15 cellular contexts compared by ENCODE assay signal in genomic region chr14:96811985-96812667, GRCh38. TPM values are rescaled to one million over a fixed set of nuclear protein-coding genes. Genes with fewer than 3 reads are reported as not detected.
DNase-seq lines count a peak whose midpoint lies in the region; ATAC-seq and TF ChIP-seq lines count a peak whose summit lies in the region.
"Had no signal": no experiment of that assay in that cellular context is flagged by ENCODE, and none has a peak within 500 bp of the region (broad histone marks: within the 10 kb centered on the region; RNA-seq: fewer than 3 reads in every experiment).

No MANE protein-coding gene starts in this region.

- no peak overlapping the region for H4K91ac ChIP-seq in IMR-90 (ENCODE audit: insufficient read depth, low read depth, low read length)

- no peaks in the 10 kb centered on the region for H3K27me3 ChIP-seq in CD4-positive, alpha-beta memory T cell (ENCODE audit: insufficient read depth, low read length)
- H3K27me3 ChIP-seq in IMR-90 (ENCODE audit: control insufficient read depth, insufficient read depth, low read length) (no peaks in the 10 kb centered on the region), aorta (ENCODE audit: control insufficient read depth in 1 of 2, insufficient read depth in 2 of 2, low read length in 1 of 2) (no peaks in the 10 kb centered on the region), MM.1S (replicated peaks; ENCODE audit: insufficient read depth, low read length) (no peaks in the 10 kb centered on the region)
- H3K27me3 ChIP-seq: colonic mucosa, transverse colon had no signal

- POLR2A ChIA-PET in CD4-positive, alpha-beta memory T cell (lab: Charles Lee; ENCODE audit: partially characterized antibody), result no interaction called here
- POLR2A ChIA-PET in IMR-90 (lab: Charles Lee; ENCODE audit: unreplicated experiment), result no interaction called here

- H3K9me3 ChIP-seq in CD4-positive, alpha-beta memory T cell (ENCODE audit: control insufficient read depth in 1 of 2, low read length in 2 of 2), result no peaks in the 10 kb centered on the region
- H3K9me3 ChIP-seq in IMR-90 (ENCODE audit: control insufficient read depth, insufficient read depth, low read length) (no peaks in the 10 kb centered on the region), aorta (ENCODE audit: control insufficient read depth, low read length) (no peaks in the 10 kb centered on the region), MM.1S (replicated peaks; ENCODE audit: insufficient read depth, low read length) (no peaks in the 10 kb centered on the region)
- H3K9me3 ChIP-seq: colonic mucosa, transverse colon had no signal

- H3K4me2 ChIP-seq in IMR-90 (ENCODE audit: low read depth, low read length) (peak overlapping the region; percentile 50; the same call in 1 of the 2 replicates), MM.1S (ENCODE audit: low read depth, low read length) (no peak overlapping the region)

- no peak overlapping the region for H3K18ac ChIP-seq in IMR-90 (ENCODE audit: low read depth, low read length)

- peaks cover 81% of the 10 kb centered on the region for H3K79me2 ChIP-seq in MM.1S (ENCODE audit: low read length)

- ATAC-seq in GM19324 (IDR thresholded peaks at IDR 0.05; ENCODE audit: low FRiP score, unreplicated experiment) (peak; percentile 64), HG02678 (IDR thresholded peaks at IDR 0.05; ENCODE audit: unreplicated experiment) (peak; percentile 62), IMR-90 (ENCODE audit: low read depth) (no peak), aorta (ENCODE audit: low FRiP score) (no peak), Right ventricle myocardium inferior (no peak)
- ATAC-seq: activated naive CD4-positive, alpha-beta T cell treated with anti-CD3 and anti-CD28 coated beads, Interleukin-2, amount 50 U/mL, for 72 hours; sciatic nerve had no signal

- DNase-seq in CD4-positive, alpha-beta memory T cell, result peak in 2 of 5 donors; percentile 4 to 5
- DNase-seq in IMR-90 (no peak), aorta (no peak), Right ventricle myocardium inferior (ENCODE audit: missing footprints) (no peak), MM.1S (no peak), occipital lobe (lab: John Stamatoyannopoulos, UW) (no peak)
- DNase-seq: activated CD4-positive, alpha-beta T cell treated with anti-CD3 and anti-CD28 coated beads for 4 hours; colonic mucosa; NCI-H1105 treated with DMSO at 0.1 percent for 48 hours; transverse colon had no signal

- no peaks in the 10 kb centered on the region for H3K27me3 Mint-ChIP-seq in CD4-positive, alpha-beta memory T cell

- TF ChIP-seq CTCF in IMR-90 (conservative IDR thresholded peaks at IDR 0.05; ENCODE audit: low read depth, low read length) (no peak), MM.1S (IDR thresholded peaks at IDR 0.05; ENCODE audit: low read length) (no peak)

- BruUV-seq in IMR-90 (replicated peaks; lab: Mats Ljungman, UMichigan), result no TSS peak

- H3K9me2 ChIP-seq in MM.1S (replicated peaks; ENCODE audit: insufficient read depth, low read length), result no peaks in the 10 kb centered on the region

- no peak overlapping the region for H3K14ac ChIP-seq in IMR-90 (replicated peaks; ENCODE audit: low read depth, low read length)

- CTCF ChIA-PET in CD4-positive, alpha-beta memory T cell (lab: Charles Lee; ENCODE audit: partially characterized antibody), result no interaction called here
- CTCF ChIA-PET in IMR-90 (lab: Yijun Ruan, JAX), result no interaction called here

- no peak overlapping the region for H3K4ac ChIP-seq in IMR-90 (ENCODE audit: low read depth, low read length)

- H4K8ac ChIP-seq in IMR-90 (ENCODE audit: low read depth in 2 of 2, low read length in 2 of 2), result no peak overlapping the region

- H3K27ac ChIP-seq in CD4-positive, alpha-beta memory T cell (ENCODE audit: low read depth, low read length), result no peak overlapping the region
- H3K27ac ChIP-seq in IMR-90 (ENCODE audit: insufficient read depth, low read length) (no peak overlapping the region), aorta (ENCODE audit: low read depth in 1 of 2, low read length in 2 of 2) (no peak overlapping the region), MM.1S (ENCODE audit: low read length) (no peak overlapping the region)
- H3K27ac ChIP-seq: colonic mucosa, SK-N-MC, transverse colon had no signal

- no peaks in the 10 kb centered on the region for H3K9me1 ChIP-seq in IMR-90 (ENCODE audit: insufficient read depth, low read length)

- no peak overlapping the region for H2BK5ac ChIP-seq in IMR-90 (ENCODE audit: low read depth, low read length, poor library complexity, severe bottlenecking)

- H3K4me1 ChIP-seq in CD4-positive, alpha-beta memory T cell (ENCODE audit: insufficient read depth, low read length), result peaks cover 23% of the 10 kb centered on the region
- H3K4me1 ChIP-seq in IMR-90 (ENCODE audit: control insufficient read depth, insufficient read depth, low read length), result no peaks in the 10 kb centered on the region
- no peaks in the 10 kb centered on the region for H3K4me1 ChIP-seq in aorta (ENCODE audit: control insufficient read depth in 1 of 2, insufficient read depth in 2 of 2, low read length in 2 of 2)
- peaks cover 5% of the 10 kb centered on the region; the same call in 1 of the 2 replicates for H3K4me1 ChIP-seq in MM.1S (ENCODE audit: low read length)
- H3K4me1 ChIP-seq: colonic mucosa, transverse colon had no signal

- intact Hi-C loops in CD4-positive, alpha-beta memory T cell (cut with micrococcal nuclease), result no loop called here
- intact Hi-C loops in IMR-90 (cut with micrococcal nuclease) (no loop called here), aorta (cut with DNase I) (no loop called here), Right ventricle myocardium inferior (cut with DNase I) (no loop called here)

- H4K5ac ChIP-seq in IMR-90 (ENCODE audit: low read depth, low read length), result no peak overlapping the region

- H3K4me3 ChIP-seq in CD4-positive, alpha-beta memory T cell (ENCODE audit: low read length in 2 of 2), result no peak overlapping the region
- H3K4me3 ChIP-seq in IMR-90 (ENCODE audit: insufficient read depth, low read depth, low read length) (no peak overlapping the region), aorta (ENCODE audit: low read length in 2 of 2) (no peak overlapping the region), MM.1S (ENCODE audit: low read length) (no peak overlapping the region)
- H3K4me3 ChIP-seq: colonic mucosa, SK-N-MC, transverse colon had no signal

- H3K36me3 ChIP-seq in CD4-positive, alpha-beta memory T cell (ENCODE audit: insufficient read depth, low read length), result no peaks in the 10 kb centered on the region
- H3K36me3 ChIP-seq in IMR-90 (ENCODE audit: control insufficient read depth, insufficient read depth, low read length) (no peaks in the 10 kb centered on the region), aorta (ENCODE audit: control insufficient read depth in 1 of 2, insufficient read depth in 2 of 2, low read length in 1 of 2) (no peaks in the 10 kb centered on the region), MM.1S (replicated peaks; ENCODE audit: insufficient read depth, low read length) (no peaks in the 10 kb centered on the region)
- H3K36me3 ChIP-seq: colonic mucosa, transverse colon had no signal

- no peak for TF ChIP-seq POLR2A in IMR-90 (IDR thresholded peaks at IDR 0.05; ENCODE audit: low read depth, low read length)

- TF ChIP-seq RAD21 in IMR-90 (IDR thresholded peaks at IDR 0.05; ENCODE audit: low read length), result no peak

- peak overlapping the region in 4 of 8 donors; percentile 19 to 36 (median 21) for H3K4me3 Mint-ChIP-seq in CD4-positive, alpha-beta memory T cell

- H2BK15ac ChIP-seq in IMR-90 (ENCODE audit: low read depth, low read length), result no peak overlapping the region

- H4K20me1 ChIP-seq in IMR-90 (ENCODE audit: insufficient read depth, low read length), result no peaks in the 10 kb centered on the region
- H4K20me1 ChIP-seq in MM.1S (ENCODE audit: insufficient read depth, low read length), result no peaks in the 10 kb centered on the region

- no peak overlapping the region for H3K56ac ChIP-seq in IMR-90 (ENCODE audit: extremely low read depth, insufficient read depth, low read length)

- H3K36me3 Mint-ChIP-seq in CD4-positive, alpha-beta memory T cell, result peaks cover 4 to 11% of the 10 kb centered on the region in 2 donors

- no peak overlapping the region for H2AK5ac ChIP-seq in IMR-90 (ENCODE audit: low read depth, low read length)

- H3K9me3 Mint-ChIP-seq in CD4-positive, alpha-beta memory T cell, result peaks cover 0 to 2% (median 0%) of the 10 kb centered on the region in 8 donors

- no peak overlapping the region for H2AK9ac ChIP-seq in IMR-90 (replicated peaks; ENCODE audit: low read depth, low read length, poor library complexity)

- no CpG with 5 or more reads among the region's 3 CpGs for WGBS in IMR-90 (ENCODE audit: extremely low coverage in 2 of 2, insufficient read length in 1 of 2), 2 experiments
- 85 to 89% methylated on average over 3 of the region's 3 CpGs for WGBS in aorta, 2 donors

- in situ Hi-C loops in IMR-90 (cut with MboI; ENCODE audit: low sequenced_read_pairs), result no loop called here

- peaks cover 24 to 28% of the 10 kb centered on the region in 2 experiments for H3K79me1 ChIP-seq in IMR-90 (ENCODE audit: low read depth in 1 of 2, low read length in 2 of 2)

- no peaks in the 10 kb centered on the region for H3F3A ChIP-seq in MM.1S (ENCODE audit: insufficient read depth, low read length)

- H3K9ac ChIP-seq in IMR-90 (ENCODE audit: low read depth, low read length), result no peak overlapping the region
- no peak overlapping the region for H3K9ac ChIP-seq in MM.1S (ENCODE audit: low read length)

- H2AFZ ChIP-seq in IMR-90 (replicated peaks; ENCODE audit: low read length, poor library complexity) (no peak overlapping the region), MM.1S (ENCODE audit: low read length) (no peak overlapping the region)

- no peak overlapping the region for H2BK20ac ChIP-seq in IMR-90 (ENCODE audit: low read depth, low read length)

- H3K4me1 Mint-ChIP-seq in CD4-positive, alpha-beta memory T cell, result peaks cover 30 to 60% (median 42%) of the 10 kb centered on the region in 4 donors

- no peak overlapping the region for H2BK120ac ChIP-seq in IMR-90 (ENCODE audit: low read depth, low read length)

- dilution Hi-C loops in IMR-90 (cut with HindIII; ENCODE audit: low sequenced_read_pairs, unreplicated experiment), result no loop called here

- no peak overlapping the region for H3K23ac ChIP-seq in IMR-90 (ENCODE audit: low read depth, low read length)

- peak overlapping the region in 4 of 7 donors; percentile 12 to 72 (median 66) for H3K27ac Mint-ChIP-seq in CD4-positive, alpha-beta memory T cell
- H3K27ac Mint-ChIP-seq: activated naive CD4-positive, alpha-beta T cell treated with anti-CD3 and anti-CD28 coated beads, Interleukin-2, amount 50 U/mL, for 72 hours had no signal

RNA-seq across cellular contexts. Expression of gene VRK1, which starts 14.9 kb away (rescaled TPM):
- 10 to 100 TPM; 40.2 to 41.0 TPM for total RNA-seq in CD4-positive, alpha-beta memory T cell
- polyA plus RNA-seq in CD4-positive, alpha-beta memory T cell, result 10 to 100 TPM; 33.4 to 55.6 TPM
- total RNA-seq in IMR-90 (2012; rRNA removed) (19.9 and 41.7 TPM in 2 replicates), aorta (1 to 10 TPM; 9.0 to 9.4 TPM), Right ventricle myocardium inferior (6.2 TPM), occipital lobe (63.5 TPM)
- polyA plus RNA-seq in IMR-90 (2012; rRNA removed) (10.9 and 14.2 TPM in 2 replicates), aorta (1 to 10 TPM; 5.8 to 7.8 TPM)
- polyA plus RNA-seq in IMR-90 (2012; cell fraction: cytosol; rRNA removed), result 1.2 and 1.3 TPM in 2 replicates
- polyA plus RNA-seq in IMR-90 (2012; cell fraction: nucleus; rRNA removed; ENCODE audit: low replicate concordance), result 0.91 and 3.7 TPM in 2 replicates

Comparison
In these comparisons a context has a peak if more than half of its experiments do, and no peak if none do; other contexts are left out.
1. ATAC-seq: peak in GM19324 (single experiment) and HG02678 (single experiment); none in IMR-90 (single experiment), aorta (single experiment) and Right ventricle myocardium inferior (single experiment).